In genomic region chr11:36763187-36763586, GRCh38 we compare ENCODE assay signal across 19 cellular contexts.
DNase-seq lines count a peak whose midpoint lies in the region; ATAC-seq and TF ChIP-seq lines count a peak whose summit lies in the region.
"Had no signal": no experiment of that assay in that cellular context is flagged by ENCODE, and none has a peak within 500 bp of the region (broad histone marks: within the 10 kb centered on the region; RNA-seq: fewer than 3 reads in every experiment).

No MANE protein-coding gene starts in this region.

- H3K9me3 ChIP-seq in ectodermal cell (ENCODE audit: control insufficient read depth, low read length) (no peaks in the 10 kb centered on the region), WERI-Rb-1 (ENCODE audit: severe bottlenecking) (no peaks in the 10 kb centered on the region)
- H3K9me3 ChIP-seq: BLaER1, gastroesophageal sphincter, SJSA1, uterus had no signal

- TF ChIP-seq CTCF in WERI-Rb-1 (IDR thresholded peaks at IDR 0.05; ENCODE audit: low read depth, low read length), result no peak

- H3K4me3 ChIP-seq in ectodermal cell (ENCODE audit: insufficient read depth, low read depth, low read length), result no peak overlapping the region
- no peak overlapping the region for H3K4me3 ChIP-seq in WERI-Rb-1 (ENCODE audit: low read depth, low read length)
- H3K4me3 ChIP-seq: BLaER1, cardiac muscle cell, gastroesophageal sphincter, SJSA1, uterus had no signal

- 77 to 100% methylated on average over 1 of the region's 1 CpG for WGBS in ectodermal cell, 2 experiments

- peak overlapping the region; percentile 3 for H3K27ac ChIP-seq in ectodermal cell (ENCODE audit: insufficient read depth, low read depth, low read length, poor library complexity, severe bottlenecking)
- H3K27ac ChIP-seq in WERI-Rb-1, result no peak overlapping the region
- H3K27ac ChIP-seq: BLaER1, cardiac muscle cell, gastroesophageal sphincter, HL-60, SJSA1, uterus had no signal

- ATAC-seq in GM18519 (IDR thresholded peaks at IDR 0.05; ENCODE audit: low FRiP score, unreplicated experiment) (peak; percentile 86), GM21381 (IDR thresholded peaks at IDR 0.05; ENCODE audit: unreplicated experiment) (peak; percentile 46), HG03354 (IDR thresholded peaks at IDR 0.05; ENCODE audit: poor library complexity, severe bottlenecking, unreplicated experiment) (peak; percentile 71)
- ATAC-seq: gastroesophageal sphincter had no signal

- no peaks in the 10 kb centered on the region for H3K36me3 ChIP-seq in ectodermal cell (ENCODE audit: control insufficient read depth, insufficient read depth, low read length)
- H3K36me3 ChIP-seq in WERI-Rb-1, result no peaks in the 10 kb centered on the region
- H3K36me3 ChIP-seq: BLaER1, cardiac muscle cell, gastroesophageal sphincter, SJSA1, uterus had no signal

- DNase-seq in NCI-H524 treated with DMSO at 0.1 percent for 48 hours (lab: John Stamatoyannopoulos, UW), result no peak
- DNase-seq in NCI-H1694 treated with DMSO at 0.1 percent for 48 hours (lab: John Stamatoyannopoulos, UW), result no peak
- no peak for DNase-seq in WERI-Rb-1
- DNase-seq: activated CD8-positive, alpha-beta memory T cell treated with anti-CD3 and anti-CD28 coated beads, Interleukin-2, amount 50 U/mL, for 48 hours; activated naive CD8-positive, alpha-beta T cell treated with anti-CD3 and anti-CD28 coated beads, Interleukin-2, amount 10 ng/mL, durations not matched to agents 7 days and 5 days; DMS79 treated with DMSO at 0.1 percent for 48 hours; Karpas-422; mammary epithelial cell; stimulated activated naive CD4-positive, alpha-beta T cell; uterus had no signal

- H3K27me3 ChIP-seq in ectodermal cell (ENCODE audit: control insufficient read depth, insufficient read depth, low read length, poor library complexity, severe bottlenecking) (no peaks in the 10 kb centered on the region), WERI-Rb-1 (ENCODE audit: insufficient read depth, low read depth, severe bottlenecking) (no peaks in the 10 kb centered on the region)
- H3K27me3 ChIP-seq: BLaER1, cardiac muscle cell, gastroesophageal sphincter, SJSA1, uterus had no signal

- no peaks in the 10 kb centered on the region for H3K4me1 ChIP-seq in ectodermal cell (ENCODE audit: control insufficient read depth, insufficient read depth, low read length)
- H3K4me1 ChIP-seq: BLaER1, SJSA1, uterus had no signal
